ENCODE assay signal across 14 cellular contexts in the genomic region with DNA sequence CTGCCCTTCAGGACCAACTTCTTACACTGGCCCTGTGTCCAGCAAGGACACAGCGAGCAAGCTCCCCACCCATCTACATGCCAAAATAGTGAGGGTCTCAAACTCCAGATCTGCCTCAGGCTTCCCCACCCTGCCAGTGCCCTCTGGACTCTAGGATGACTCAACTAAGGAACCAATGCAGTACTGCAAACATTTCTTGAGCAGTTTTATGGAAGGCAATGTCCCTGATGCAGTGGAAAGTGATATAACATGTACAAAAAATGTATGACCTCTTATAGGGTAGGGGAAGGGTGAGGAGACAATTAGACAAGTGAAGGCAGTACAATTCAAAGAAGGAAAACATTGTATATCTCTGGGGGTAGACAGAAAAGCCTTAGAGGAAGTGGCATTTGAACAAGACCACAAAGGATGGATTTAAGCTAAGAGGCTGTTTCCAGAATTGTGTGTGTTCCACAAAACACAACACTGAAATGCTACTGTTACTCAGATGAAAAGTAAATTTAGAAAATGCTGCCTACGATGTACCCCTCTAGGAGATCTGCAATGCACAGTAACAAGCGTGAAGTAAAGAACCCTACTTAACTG. TPM values are rescaled to one million over a fixed set of nuclear protein-coding genes. Genes with fewer than 3 reads are reported as not detected.
DNase-seq lines count a peak whose midpoint lies in the region; ATAC-seq, FAIRE-seq and TF ChIP-seq lines count a peak whose summit lies in the region.
"Had no signal": no experiment of that assay in that cellular context is flagged by ENCODE, and none has a peak within 500 bp of the region (broad histone marks: within the 10 kb centered on the region; RNA-seq: fewer than 3 reads in every experiment).

No MANE protein-coding gene starts in this region.

- H4K20me1 ChIP-seq in BLaER1 (no peaks in the 10 kb centered on the region; the same call in 1 of the 2 replicates), KMS-11 (ENCODE audit: insufficient read depth) (no peaks in the 10 kb centered on the region)

- H3K27ac ChIP-seq in BLaER1 (no peak overlapping the region), KMS-11 (no peak overlapping the region), SJCRH30 (no peak overlapping the region)

- H3K9ac ChIP-seq in BLaER1 (no peak overlapping the region), KMS-11 (no peak overlapping the region)

- H3K9me3 ChIP-seq in BLaER1 (peaks cover 16% of the 10 kb centered on the region), SJCRH30 (replicated peaks) (no peaks in the 10 kb centered on the region)

- no peaks in the 10 kb centered on the region for H3K27me3 Mint-ChIP-seq in activated CD8-positive, alpha-beta T cell treated with anti-CD3 and anti-CD28 coated beads, Interleukin-2, amount 10 ng/mL, durations not matched to agents 7 days and 5 days (ENCODE audit: low read depth)
- no peaks in the 10 kb centered on the region for H3K27me3 Mint-ChIP-seq in naive B cell
- H3K27me3 Mint-ChIP-seq: stimulated activated naive CD8-positive, alpha-beta T cell treated with anti-CD3 and anti-CD28 coated beads, Interleukin-15, Interleukin-2, amounts not matched to agents 100 ng/mL and 50 ng/mL, for 24 hours had no signal

- ATAC-seq in activated CD8-positive, alpha-beta T cell treated with anti-CD3 and anti-CD28 coated beads, Interleukin-2, amount 10 ng/mL, durations not matched to agents 7 days and 5 days = peak; percentile 53
- no peak for ATAC-seq in naive B cell (ENCODE audit: low read depth in 2 of 2)

- peak overlapping the region; percentile 5 for H3K27ac Mint-ChIP-seq in activated CD8-positive, alpha-beta T cell treated with anti-CD3 and anti-CD28 coated beads, Interleukin-2, amount 10 ng/mL, durations not matched to agents 7 days and 5 days
- H3K27ac Mint-ChIP-seq in naive B cell = peak overlapping the region in 4 of 6 donors; percentile 4 to 90 (median 58)
- H3K27ac Mint-ChIP-seq: CD8-positive, alpha-beta memory T cell had no signal

- POLR2A ChIA-PET in activated CD8-positive, alpha-beta T cell treated with anti-CD3 and anti-CD28 coated beads, Interleukin-2, amount 10 ng/mL, durations not matched to agents 7 days and 5 days (lab: Charles Lee) = interaction anchor here (0.6 kb wide), 1 partner anchor 17 kb away, joined by 3 read pairs; no protein-coding TSS in a partner anchor

- H3K4me3 ChIP-seq in BLaER1 = no peak overlapping the region
- no peak overlapping the region for H3K4me3 ChIP-seq in KMS-11 (IDR thresholded peaks at IDR 0.05; ENCODE audit: insufficient read depth, low read depth, low read length)
- no peak overlapping the region for H3K4me3 ChIP-seq in SJCRH30

- no peak for TF ChIP-seq POLR2A in H54 (IDR thresholded peaks at IDR 0.05; ENCODE audit: low read depth, low read length)

- H3K36me3 ChIP-seq in BLaER1 = peaks cover 7% of the 10 kb centered on the region; the same call in 1 of the 2 replicates
- no peaks in the 10 kb centered on the region for H3K36me3 ChIP-seq in KMS-11 (ENCODE audit: insufficient read depth)
- H3K36me3 ChIP-seq in SJCRH30 = no peaks in the 10 kb centered on the region

- H3K9me3 Mint-ChIP-seq in activated CD8-positive, alpha-beta T cell treated with anti-CD3 and anti-CD28 coated beads, Interleukin-2, amount 10 ng/mL, durations not matched to agents 7 days and 5 days (ENCODE audit: insufficient read depth) = no peaks in the 10 kb centered on the region
- no peaks in the 10 kb centered on the region for H3K9me3 Mint-ChIP-seq in naive B cell
- H3K9me3 Mint-ChIP-seq: CD8-positive, alpha-beta memory T cell; stimulated activated naive CD8-positive, alpha-beta T cell treated with anti-CD3 and anti-CD28 coated beads, Interleukin-15, Interleukin-2, amounts not matched to agents 100 ng/mL and 50 ng/mL, for 24 hours had no signal

- CTCF ChIA-PET in activated CD8-positive, alpha-beta T cell treated with anti-CD3 and anti-CD28 coated beads, Interleukin-2, amount 10 ng/mL, durations not matched to agents 7 days and 5 days (lab: Charles Lee) = interaction anchor here (1.4 to 1.5 kb wide), 3 partner anchors 18 to 47 kb away, joined by 3 to 7 read pairs (median 5); a partner anchor contains a TSS

- H3K4me3 Mint-ChIP-seq in activated CD8-positive, alpha-beta T cell treated with anti-CD3 and anti-CD28 coated beads, Interleukin-2, amount 10 ng/mL, durations not matched to agents 7 days and 5 days = no peak overlapping the region
- peak overlapping the region; percentile 1 to 68 (median 38) for H3K4me3 Mint-ChIP-seq in naive B cell
- H3K4me3 Mint-ChIP-seq: CD8-positive, alpha-beta memory T cell; stimulated activated naive CD8-positive, alpha-beta T cell treated with anti-CD3 and anti-CD28 coated beads, Interleukin-15, Interleukin-2, amounts not matched to agents 100 ng/mL and 50 ng/mL, for 24 hours had no signal

- H3K4me1 ChIP-seq in BLaER1 = peaks cover 7% of the 10 kb centered on the region
- H3K4me1 ChIP-seq in KMS-11 (ENCODE audit: low read depth, poor library complexity, severe bottlenecking) = peaks cover 33% of the 10 kb centered on the region
- H3K4me1 ChIP-seq in SJCRH30 = no peaks in the 10 kb centered on the region

- peaks cover 29% of the 10 kb centered on the region for H3K4me1 Mint-ChIP-seq in activated CD8-positive, alpha-beta T cell treated with anti-CD3 and anti-CD28 coated beads, Interleukin-2, amount 10 ng/mL, durations not matched to agents 7 days and 5 days (ENCODE audit: low read depth)
- peaks cover 70 to 89% (median 81%) of the 10 kb centered on the region in 3 donors for H3K4me1 Mint-ChIP-seq in naive B cell

- no peak overlapping the region for H2AFZ ChIP-seq in KMS-11 (ENCODE audit: low read depth)

- H3K27me3 ChIP-seq in BLaER1 = no peaks in the 10 kb centered on the region
- H3K27me3 ChIP-seq in KMS-11 (ENCODE audit: insufficient read depth, low read depth) = no peaks in the 10 kb centered on the region
- H3K27me3 ChIP-seq in SJCRH30 = no peaks in the 10 kb centered on the region

- H3K4me2 ChIP-seq in BLaER1 (0 out of 2 replicates have a peak overlapping the region, but pooled peaks have one; percentile 3), KMS-11 (peak overlapping the region; percentile 53)

- no peaks in the 10 kb centered on the region for H3K79me2 ChIP-seq in KMS-11 (ENCODE audit: insufficient read depth, low read depth)

- FAIRE-seq in H54 (lab: Jason Lieb, UNC) = no peak

- H3K36me3 Mint-ChIP-seq in activated CD8-positive, alpha-beta T cell treated with anti-CD3 and anti-CD28 coated beads, Interleukin-2, amount 10 ng/mL, durations not matched to agents 7 days and 5 days (ENCODE audit: low read depth) = peaks cover 5% of the 10 kb centered on the region
- H3K36me3 Mint-ChIP-seq in naive B cell = peaks cover 0 to 23% of the 10 kb centered on the region in 2 donors

- DNase-seq in activated CD8-positive, alpha-beta T cell treated with anti-CD3 and anti-CD28 coated beads, Interleukin-2, amount 10 ng/mL, durations not matched to agents 7 days and 5 days = no peak
- DNase-seq in naive B cell (no peak), H54 (ENCODE audit: insufficient read length, low spot score) (no peak), NCI-H1436 (lab: John Stamatoyannopoulos, UW) (no peak), GF-D8 (lab: John Stamatoyannopoulos, UW) (no peak), SJCRH30 (no peak)
- DNase-seq: activated CD4-positive, alpha-beta T cell treated with anti-CD3 and anti-CD28 coated beads for 1 hour; activated CD8-positive, alpha-beta memory T cell treated with anti-CD3 and anti-CD28 coated beads, Interleukin-2, amount 50 U/mL, for 4 hours; activated naive CD4-positive, alpha-beta T cell; CD8-positive, alpha-beta memory T cell; NCI-H526 treated with DMSO at 0.1 percent for 48 hours had no signal

- TF ChIP-seq CTCF in KMS-11 (conservative IDR thresholded peaks at IDR 0.05; ENCODE audit: low read depth, low read length) = no peak

RNA-seq across cellular contexts. Expression of a gene that starts 47.3 kb away (rescaled TPM):
- 10 to 100 TPM in 1 of 2 experiments, 1 to 10 TPM in 1; 8.8 to 13.3 TPM for total RNA-seq in activated CD8-positive, alpha-beta T cell treated with anti-CD3 and anti-CD28 coated beads, Interleukin-2, amount 10 ng/mL, durations not matched to agents 7 days and 5 days
- 100 to 1,000 TPM; 108 to 156 (median 142) TPM for polyA plus RNA-seq in naive B cell (ENCODE audit: low read depth in 6 of 6)
- 8.0 and 8.2 TPM in 2 replicates for total RNA-seq in SJCRH30 (2014; rRNA removed; shearing (Covaris generic))
